Comparison of ENCODE assay signal across 8 cellular contexts in genomic region chr5:36877667-36878420, GRCh38. TPM values are rescaled to one million over a fixed set of nuclear protein-coding genes. Genes with fewer than 3 reads are reported as not detected.
DNase-seq lines count a peak whose midpoint lies in the region; ATAC-seq and TF ChIP-seq lines count a peak whose summit lies in the region.

No MANE protein-coding gene starts in this region.

- H3K9me3 Mint-ChIP-seq in activated naive CD8-positive, alpha-beta T cell treated with anti-CD3 and anti-CD28 coated beads, Interleukin-2, amount 50 U/mL, for 24 hours = no peaks in the 10 kb centered on the region
- no peaks in the 10 kb centered on the region for H3K9me3 Mint-ChIP-seq in immature natural killer cell
- H3K9me3 Mint-ChIP-seq in stimulated activated memory B cell treated with anti-CD40 and anti-IgM and Interleukin-4, amounts not matched to agents 10 μg/mL and 1 μg/mL and 100 μg/mL, for 72 hours = no peaks in the 10 kb centered on the region

- no peak for TF ChIP-seq CTCF in GM10248 (IDR thresholded peaks at IDR 0.05; ENCODE audit: control extremely low read depth, extremely low read depth, low read depth, missing control alignments)

- H3K27ac Mint-ChIP-seq in activated naive CD8-positive, alpha-beta T cell treated with anti-CD3 and anti-CD28 coated beads, Interleukin-2, amount 50 U/mL, for 24 hours = peak overlapping the region; percentile 98
- H3K27ac Mint-ChIP-seq in immature natural killer cell = peak overlapping the region; percentile 93 to 98 (median 96)
- peak overlapping the region; percentile 98 for H3K27ac Mint-ChIP-seq in stimulated activated memory B cell treated with anti-CD40 and anti-IgM and Interleukin-4, amounts not matched to agents 10 μg/mL and 1 μg/mL and 100 μg/mL, for 72 hours

- CTCF ChIA-PET in GM10248 (lab: Yijun Ruan, JAX) = interaction anchor here (0.8 to 1.9 kb wide), 6 partner anchors 8 to 147 kb away, joined by 3 to 9 read pairs (median 5); no protein-coding TSS in a partner anchor

- POLR2A ChIA-PET in GM10248 (lab: Yijun Ruan, JAX) = no interaction called here

- DNase-seq in A172 (ENCODE audit: low spot score) (peak; percentile 17), GM10248 (ENCODE audit: extremely low spot score) (peak; percentile 54), NCI-H2107 treated with DMSO at 0.1 percent for 48 hours (lab: John Stamatoyannopoulos, UW; ENCODE audit: unreplicated experiment) (peak; percentile 50), immature natural killer cell (peak; percentile 42 to 48 (median 46)), globus pallidus (ENCODE audit: low spot score) (no peak)
- DNase-seq in activated naive CD8-positive, alpha-beta T cell treated with anti-CD3 and anti-CD28 coated beads, Interleukin-2, amount 50 U/mL, for 24 hours = no peak

- no peaks in the 10 kb centered on the region for H3K27me3 Mint-ChIP-seq in activated naive CD8-positive, alpha-beta T cell treated with anti-CD3 and anti-CD28 coated beads, Interleukin-2, amount 50 U/mL, for 24 hours
- peaks cover 12 to 23% (median 15%) of the 10 kb centered on the region in 3 donors for H3K27me3 Mint-ChIP-seq in immature natural killer cell (ENCODE audit: low read depth in 3 of 3)
- no peaks in the 10 kb centered on the region for H3K27me3 Mint-ChIP-seq in stimulated activated memory B cell treated with anti-CD40 and anti-IgM and Interleukin-4, amounts not matched to agents 10 μg/mL and 1 μg/mL and 100 μg/mL, for 72 hours

- peaks cover 59% of the 10 kb centered on the region for H3K4me1 Mint-ChIP-seq in activated naive CD8-positive, alpha-beta T cell treated with anti-CD3 and anti-CD28 coated beads, Interleukin-2, amount 50 U/mL, for 24 hours
- H3K4me1 Mint-ChIP-seq in immature natural killer cell = peaks cover 55 to 81% of the 10 kb centered on the region in 2 donors
- H3K4me1 Mint-ChIP-seq in stimulated activated memory B cell treated with anti-CD40 and anti-IgM and Interleukin-4, amounts not matched to agents 10 μg/mL and 1 μg/mL and 100 μg/mL, for 72 hours = peaks cover 48% of the 10 kb centered on the region

- peaks cover 7% of the 10 kb centered on the region for H3K36me3 Mint-ChIP-seq in activated naive CD8-positive, alpha-beta T cell treated with anti-CD3 and anti-CD28 coated beads, Interleukin-2, amount 50 U/mL, for 24 hours (ENCODE audit: low read depth)
- H3K36me3 Mint-ChIP-seq in immature natural killer cell = no peaks in the 10 kb centered on the region
- no peaks in the 10 kb centered on the region for H3K36me3 Mint-ChIP-seq in stimulated activated memory B cell treated with anti-CD40 and anti-IgM and Interleukin-4, amounts not matched to agents 10 μg/mL and 1 μg/mL and 100 μg/mL, for 72 hours

- ATAC-seq in activated naive CD8-positive, alpha-beta T cell treated with anti-CD3 and anti-CD28 coated beads, Interleukin-2, amount 50 U/mL, for 24 hours = peak; percentile 13
- ATAC-seq in stimulated activated memory B cell treated with anti-CD40 and anti-IgM and Interleukin-4, amounts not matched to agents 10 μg/mL and 1 μg/mL and 100 μg/mL, for 72 hours = no peak
- ATAC-seq in GM18858 (IDR thresholded peaks at IDR 0.05; ENCODE audit: unreplicated experiment) = no peak

- H3K4me3 Mint-ChIP-seq in activated naive CD8-positive, alpha-beta T cell treated with anti-CD3 and anti-CD28 coated beads, Interleukin-2, amount 50 U/mL, for 24 hours = peak overlapping the region; percentile 89
- peak overlapping the region; percentile 91 to 99 (median 94) for H3K4me3 Mint-ChIP-seq in immature natural killer cell
- peak overlapping the region; percentile 97 for H3K4me3 Mint-ChIP-seq in stimulated activated memory B cell treated with anti-CD40 and anti-IgM and Interleukin-4, amounts not matched to agents 10 μg/mL and 1 μg/mL and 100 μg/mL, for 72 hours

RNA-seq across cellular contexts. Expression of gene NIPBL, which starts 1.3 kb away (rescaled TPM):
- total RNA-seq in A172 (2014; rRNA removed; shearing (Covaris generic)) = 12.3 and 12.9 TPM in 2 replicates
- polyA plus RNA-seq in immature natural killer cell = 10 to 100 TPM in 2 of 3 donors, 1 to 10 TPM in 1; 4.9 to 42.5 (median 11.6) TPM

Comparison
In these comparisons a context has a peak if more than half of its experiments do, and no peak if none do; other contexts are left out.
1. DNase-seq: peak in A172 (single experiment), GM10248 (single experiment), NCI-H2107 treated with DMSO at 0.1 percent for 48 hours (single experiment) and immature natural killer cell (3 of 3); none in activated naive CD8-positive, alpha-beta T cell treated with anti-CD3 and anti-CD28 coated beads, Interleukin-2, amount 50 U/mL, for 24 hours (single experiment) and globus pallidus (single experiment).
2. Peak in every context shown above with its lines, with median percentiles within 50 percentile points of each other: H3K27ac Mint-ChIP-seq and H3K4me3 Mint-ChIP-seq.